In genomic region chr7:55476852-55477780, GRCh38 we compare ENCODE assay signal across 12 cellular contexts.
DNase-seq lines count a peak whose midpoint lies in the region; ATAC-seq and TF ChIP-seq lines count a peak whose summit lies in the region.
"Had no signal": no experiment of that assay in that cellular context is flagged by ENCODE, and none has a peak within 500 bp of the region (broad histone marks: within the 10 kb centered on the region; RNA-seq: fewer than 3 reads in every experiment).

No MANE protein-coding gene starts in this region.

- H3K4me3 Mint-ChIP-seq in memory B cell = no peak overlapping the region

- 86 to 93% methylated on average over 19 of the region's 19 CpGs for WGBS in heart right ventricle, 2 donors

- no peak for TF ChIP-seq POLR2A in vagina (IDR thresholded peaks at IDR 0.05)

- peaks cover 40% of the 10 kb centered on the region for H3K36me3 Mint-ChIP-seq in memory B cell

- no peaks in the 10 kb centered on the region for H3K9me3 ChIP-seq in heart right ventricle
- H3K9me3 ChIP-seq in vagina = no peaks in the 10 kb centered on the region
- H3K9me3 ChIP-seq: BE2C had no signal

- H3K27me3 Mint-ChIP-seq in memory B cell = no peaks in the 10 kb centered on the region

- ATAC-seq in heart right ventricle = no peak
- ATAC-seq in memory B cell (ENCODE audit: low read depth) = no peak
- no peak for ATAC-seq in GM19397 (IDR thresholded peaks at IDR 0.05; ENCODE audit: unreplicated experiment)
- ATAC-seq in GM18519 (IDR thresholded peaks at IDR 0.05; ENCODE audit: low FRiP score, unreplicated experiment) = no peak
- no peak for ATAC-seq in HG03135 (IDR thresholded peaks at IDR 0.05; ENCODE audit: unreplicated experiment)

- no peaks in the 10 kb centered on the region for H3K9me3 Mint-ChIP-seq in memory B cell

- H3K27ac ChIP-seq in heart right ventricle (no peak overlapping the region), angular gyrus (ENCODE audit: low read depth, low read length) (peak overlapping the region; percentile 14), vagina (no peak overlapping the region)
- H3K27ac ChIP-seq: parathyroid adenoma had no signal

- peaks cover 0 to 30% (median 0%) of the 10 kb centered on the region in 9 donors for H3K36me3 ChIP-seq in heart right ventricle
- H3K36me3 ChIP-seq in vagina = no peaks in the 10 kb centered on the region
- H3K36me3 ChIP-seq: BE2C had no signal

- H3K4me3 ChIP-seq in heart right ventricle (no peak overlapping the region), vagina (no peak overlapping the region)

- H3K27me3 ChIP-seq in heart right ventricle (no peaks in the 10 kb centered on the region), vagina (no peaks in the 10 kb centered on the region)
- H3K27me3 ChIP-seq: BE2C had no signal

- TF ChIP-seq CTCF in heart right ventricle (IDR thresholded peaks at IDR 0.05) (no peak), vagina (IDR thresholded peaks at IDR 0.05) (no peak)

- H3K27ac Mint-ChIP-seq in memory B cell = peak overlapping the region; percentile 78

- intact Hi-C loops in cardiac septum (cut with DNase I) = no loop called here
- intact Hi-C loops in heart right ventricle (cut with DNase I) = no loop called here
- intact Hi-C loops in vagina (cut with DNase I) = no loop called here

- peaks cover 46% of the 10 kb centered on the region for H3K4me1 Mint-ChIP-seq in memory B cell

- H3K4me1 ChIP-seq in heart right ventricle (peaks cover 0 to 24% (median 3%) of the 10 kb centered on the region in 9 donors), vagina (no peaks in the 10 kb centered on the region)
- H3K4me1 ChIP-seq: BE2C, parathyroid adenoma had no signal

- DNase-seq in cardiac septum (ENCODE audit: low spot score) (peak; percentile 66), heart right ventricle (no peak), memory B cell (ENCODE audit: low spot score in 2 of 2) (no peak), vagina (ENCODE audit: extremely low spot score in 2 of 2) (peak; percentile 74 to 76)
- DNase-seq: BE2C; NCI-H1105; stimulated activated CD4-positive, alpha-beta T cell treated with anti-CD3 and anti-CD28 coated beads, Interleukin-15, amount 100 ng/mL, for 24 hours had no signal

Comparison
In these comparisons a context has a peak if more than half of its experiments do, and no peak if none do; other contexts are left out.
1. DNase-seq: peak in cardiac septum (single experiment) and vagina (2 of 2); none in heart right ventricle (0 of 2) and memory B cell (0 of 2).